In genomic region chr12:22056607-22057006, GRCh38 we compare ENCODE assay signal across 21 cellular contexts. TPM values are rescaled to one million over a fixed set of nuclear protein-coding genes. Genes with fewer than 3 reads are reported as not detected.
DNase-seq lines count a peak whose midpoint lies in the region; ATAC-seq, FAIRE-seq and TF ChIP-seq lines count a peak whose summit lies in the region.
"Had no signal": no experiment of that assay in that cellular context is flagged by ENCODE, and none has a peak within 500 bp of the region (broad histone marks: within the 10 kb centered on the region; RNA-seq: fewer than 3 reads in every experiment).

No MANE protein-coding gene starts in this region.

- CTCF ChIA-PET in A549 (lab: Yijun Ruan, JAX): interaction anchor here (1.0 to 2.4 kb wide), 2 partner anchors 26 to 403 kb away, joined by 5 to 7 read pairs; no protein-coding TSS in a partner anchor
- CTCF ChIA-PET in K562 (lab: Yijun Ruan, JAX; ENCODE audit: low intra/inter-chr PET ratio): no interaction called here
- CTCF ChIA-PET in HepG2 (lab: Yijun Ruan, JAX; ENCODE audit: low intra/inter-chr PET ratio, low total read pairs): no interaction called here

- H3K27me3 ChIP-seq in K562 (ENCODE audit: control insufficient read depth in 2 of 2, insufficient read depth in 2 of 2, low read length in 2 of 2) (no peaks in the 10 kb centered on the region), HepG2 (ENCODE audit: control insufficient read depth in 1 of 2, insufficient read depth in 2 of 2, low read length in 2 of 2) (no peaks in the 10 kb centered on the region), MM.1S (replicated peaks; ENCODE audit: insufficient read depth, low read length) (no peaks in the 10 kb centered on the region)

- H3K4me3 ChIP-seq in A549: no peak overlapping the region
- H3K4me3 ChIP-seq in K562: no peak overlapping the region
- H3K4me3 ChIP-seq in HepG2 (replicated peaks in 1 of 3; ENCODE audit: insufficient read depth in 1 of 3, low read depth in 2 of 3, low read length in 3 of 3): no peak overlapping the region
- H3K4me3 ChIP-seq in MM.1S (ENCODE audit: low read length): no peak overlapping the region
- H3K4me3 ChIP-seq: GM12878, GM23248 had no signal

- POLR2A ChIA-PET in A549 (lab: Yijun Ruan, JAX): no interaction called here
- POLR2A ChIA-PET in K562 (lab: Yijun Ruan, JAX): interaction anchor here (0.8 kb wide), 1 partner anchor 8 kb away, joined by 3 read pairs; no protein-coding TSS in a partner anchor
- POLR2A ChIA-PET in HepG2 (lab: Yijun Ruan, JAX): interaction anchor here (1.0 kb wide), 1 partner anchor 11 kb away, joined by 4 read pairs; the partner anchor contains the start of gene CMAS

- H3K9me3 ChIP-seq in A549: no peaks in the 10 kb centered on the region
- H3K9me3 ChIP-seq in K562 (replicated peaks; ENCODE audit: control insufficient read depth, insufficient read depth, low read depth, low read length): no peaks in the 10 kb centered on the region; the same call in 1 of the 2 replicates
- H3K9me3 ChIP-seq in HepG2 (ENCODE audit: low read length): no peaks in the 10 kb centered on the region
- H3K9me3 ChIP-seq in MM.1S (replicated peaks; ENCODE audit: insufficient read depth, low read length): no peaks in the 10 kb centered on the region
- H3K9me3 ChIP-seq: Caco-2 had no signal

- ATAC-seq in A549 (no peak), K562 (no peak), HepG2 (no peak)
- ATAC-seq: GM12878 had no signal

- H3K9me2 ChIP-seq in MM.1S (replicated peaks; ENCODE audit: insufficient read depth, low read length): no peaks in the 10 kb centered on the region

- DNase-seq in A549 (ENCODE audit: low read depth in 1 of 2, low spot score in 1 of 2) (no peak), K562 (ENCODE audit: extremely low read depth in 1 of 4, low spot score in 3 of 4) (no peak), HepG2 (ENCODE audit: low spot score) (no peak), MM.1S (no peak), AG08395 (ENCODE audit: low spot score) (no peak), DMS53 (lab: John Stamatoyannopoulos, UW) (no peak)
- DNase-seq: ACHN; C1 segment of cervical spinal cord; Caco-2; CD4-positive, alpha-beta memory T cell; DMS153; DMS79; EL; GDM1; GM23248; H7; HCEC 1CT had no signal

- H4K20me1 ChIP-seq in K562 (replicated peaks; ENCODE audit: control insufficient read depth, insufficient read depth, low read length): no peaks in the 10 kb centered on the region
- H4K20me1 ChIP-seq in HepG2 (ENCODE audit: insufficient read depth, low read length): no peaks in the 10 kb centered on the region
- H4K20me1 ChIP-seq in MM.1S (ENCODE audit: insufficient read depth, low read length): no peaks in the 10 kb centered on the region

- H3F3A ChIP-seq in MM.1S (ENCODE audit: insufficient read depth, low read length): no peaks in the 10 kb centered on the region

- H3K4me2 ChIP-seq in A549 (no peak overlapping the region), K562 (ENCODE audit: insufficient read depth, low read length) (no peak overlapping the region), HepG2 (ENCODE audit: low read depth, low read length) (no peak overlapping the region), MM.1S (ENCODE audit: low read depth, low read length) (no peak overlapping the region)

- H3K9ac ChIP-seq in K562 (ENCODE audit: insufficient read depth in 1 of 2, low read depth in 2 of 2, low read length in 2 of 2) (no peak overlapping the region), HepG2 (ENCODE audit: insufficient read depth, low read depth, low read length) (no peak overlapping the region), MM.1S (ENCODE audit: low read length) (no peak overlapping the region)
- H3K9ac ChIP-seq: GM23248 had no signal

- H3K79me2 ChIP-seq in K562 (ENCODE audit: control insufficient read depth, insufficient read depth, low read length) (peaks cover 44% of the 10 kb centered on the region), HepG2 (ENCODE audit: insufficient read depth, low read length) (no peaks in the 10 kb centered on the region), MM.1S (ENCODE audit: low read length) (no peaks in the 10 kb centered on the region)

- H3K4me1 ChIP-seq in A549: no peaks in the 10 kb centered on the region
- H3K4me1 ChIP-seq in K562 (replicated peaks in 1 of 2; ENCODE audit: control insufficient read depth in 2 of 2, insufficient read depth in 2 of 2, low read length in 2 of 2): peaks cover 0 to 4% of the 10 kb centered on the region in 2 experiments; a peak in 3 of 5 replicates
- no peaks in the 10 kb centered on the region; the same call in 1 of the 2 replicates for H3K4me1 ChIP-seq in HepG2 (ENCODE audit: insufficient read depth, low read length)
- H3K4me1 ChIP-seq in MM.1S (ENCODE audit: low read length): peaks cover 13% of the 10 kb centered on the region; the same call in 1 of the 2 replicates

- H3K36me3 ChIP-seq in K562 (ENCODE audit: control insufficient read depth, insufficient read depth, low read length) (peaks cover 81% of the 10 kb centered on the region), HepG2 (replicated peaks in 1 of 2; ENCODE audit: control insufficient read depth in 1 of 2, insufficient read depth in 2 of 2, low read length in 2 of 2) (peaks cover 0 to 19% of the 10 kb centered on the region in 2 experiments; a peak in 3 of 5 replicates), MM.1S (replicated peaks; ENCODE audit: insufficient read depth, low read length) (no peaks in the 10 kb centered on the region; the same call in none of the 2 replicates)

- no peak for FAIRE-seq in A549 (lab: Jason Lieb, UNC)
- FAIRE-seq in K562 (lab: Jason Lieb, UNC): no peak
- FAIRE-seq in HepG2 (lab: Jason Lieb, UNC): no peak
- FAIRE-seq: GM12878, GM19239, H1 had no signal

- TF ChIP-seq CTCF in A549 (IDR thresholded peaks at IDR 0.05) (no peak), K562 (IDR thresholded peaks at IDR 0.05 in 2 of 3, conservative IDR thresholded peaks at IDR 0.05 in 1 of 3; ENCODE audit: insufficient read depth in 2 of 3, low read depth in 1 of 3, low read length in 3 of 3) (no peak), HepG2 (CRISPR knock-in tag; IDR thresholded peaks at IDR 0.05) (no peak), MM.1S (IDR thresholded peaks at IDR 0.05; ENCODE audit: low read length) (no peak)

- TF ChIP-seq EP300 in A549 (IDR thresholded peaks at IDR 0.05) (no peak), K562 (IDR thresholded peaks at IDR 0.05; ENCODE audit: low read length) (no peak), HepG2 (IDR thresholded peaks at IDR 0.05; ENCODE audit: low read depth in 2 of 2, low read length in 2 of 2) (no peak), HepG2 (CRISPR knock-in tag; IDR thresholded peaks at IDR 0.05; ENCODE audit: borderline replicate concordance) (no peak)

- H2AFZ ChIP-seq in K562 (ENCODE audit: low read depth, low read length) (no peak overlapping the region), HepG2 (ENCODE audit: low read length) (no peak overlapping the region), MM.1S (ENCODE audit: low read length) (no peak overlapping the region)
- H2AFZ ChIP-seq: GM23248 had no signal

- intact Hi-C loops in K562 (cut with micrococcal nuclease): no loop called here
- intact Hi-C loops in HepG2 (cut with micrococcal nuclease; ENCODE audit: unreplicated experiment): no loop called here

- WGBS in A549 (ENCODE audit: missing lambda C conversion rate): 82% methylated on average over 2 of the region's 2 CpGs
- 68% methylated on average over 2 of the region's 2 CpGs for WGBS in K562 (ENCODE audit: insufficient coverage, low coverage, missing lambda C conversion rate)
- 97% methylated on average over 2 of the region's 2 CpGs for WGBS in HepG2 (ENCODE audit: low lambda C conversion rate)

- TF ChIP-seq RAD21 in A549 (conservative IDR thresholded peaks at IDR 0.05 in 1 of 2, IDR thresholded peaks at IDR 0.05 in 1 of 2): no peak
- TF ChIP-seq RAD21 in K562 (CRISPR knock-in tag; conservative IDR thresholded peaks at IDR 0.05 in 1 of 2, IDR thresholded peaks at IDR 0.05 in 1 of 2): no peak
- no peak for TF ChIP-seq RAD21 in HepG2 (CRISPR knock-in tag; IDR thresholded peaks at IDR 0.05)

- no peaks in the 10 kb centered on the region for H3K9me1 ChIP-seq in K562 (ENCODE audit: control insufficient read depth, insufficient read depth, low read length)

- in situ Hi-C loops in K562 (cut with MboI): no loop called here
- in situ Hi-C loops in HepG2 (cut with HindIII; ENCODE audit: extremely low pct_ligation_motif_present, low pct_unique_long_range_greater_than_20kb): no loop called here

- H3K27ac ChIP-seq in A549: no peak overlapping the region
- no peak overlapping the region for H3K27ac ChIP-seq in K562 (ENCODE audit: extremely low read depth, low read depth, low read length)
- H3K27ac ChIP-seq in HepG2 (ENCODE audit: extremely low read length, insufficient read depth, low read length): no peak overlapping the region
- no peak overlapping the region for H3K27ac ChIP-seq in MM.1S (ENCODE audit: low read length)
- H3K27ac ChIP-seq: 22Rv1, GM23248 had no signal

- TF ChIP-seq POLR2A in A549 (IDR thresholded peaks at IDR 0.05; ENCODE audit: low read length): no peak
- TF ChIP-seq POLR2A in K562 (conservative IDR thresholded peaks at IDR 0.05): no peak
- TF ChIP-seq POLR2A in HepG2 (IDR thresholded peaks at IDR 0.05; ENCODE audit: insufficient read depth in 1 of 2, low read depth in 2 of 2, low read length in 2 of 2): no peak

- no TSS peak for BruUV-seq in K562 (replicated peaks; lab: Mats Ljungman, UMichigan)
- no TSS peak for BruUV-seq in HepG2 (replicated peaks; lab: Mats Ljungman, UMichigan)

RNA-seq across cellular contexts. Expression of gene CMAS, which starts 10.6 kb away (rescaled TPM):
- polyA plus RNA-seq in A549 (2011; rRNA removed) (63.4 and 68.2 TPM in 2 replicates), A549 (2017; fragmentation: RNase III; extraction: RNeasy Plus Mini Kit Qiagen cat#74134 plus additional on column Dnase treatment) (45.3 to 47.1 TPM (median 46.7 TPM) in 3 replicates), K562 (2011; rRNA removed) (56.3 and 84.6 TPM in 2 replicates), K562 (2014; fragmentation: Illumina TruSeq; extraction: Trizol) (58.4 and 64.8 TPM in 2 replicates), K562 (2014; fragmentation: Nextera tagmentation; extraction: Ambion mirVana) (10 to 100 TPM; 29.7 to 32.0 TPM), K562 (2014; rRNA removed) (92.2 and 108 TPM in 2 replicates), HepG2 (2011; rRNA removed) (10.2 and 14.0 TPM in 2 replicates)
- polyA plus RNA-seq in A549 (2012; cell fraction: cytosol; rRNA removed): 20.8 and 21.5 TPM in 2 replicates
- 6.4 and 8.9 TPM in 2 replicates for polyA plus RNA-seq in A549 (2012; cell fraction: nucleus; rRNA removed)
- polyA minus RNA-seq in A549 (2011; rRNA and poly(A)+ RNA removed): 4.9 and 5.0 TPM in 2 replicates
- total RNA-seq in K562 (2011; cell fraction: chromatin; rRNA removed; ENCODE audit: low replicate concordance): 13.8 and 49.6 TPM in 2 replicates
- 9.2 and 10.9 TPM in 2 replicates for total RNA-seq in K562 (2011; cell fraction: nucleolus; rRNA removed)
- 19.1 and 21.8 TPM in 2 replicates for total RNA-seq in K562 (2011; cell fraction: nucleoplasm; rRNA removed)
- total RNA-seq in K562 (2014; rRNA removed) (65.3 and 66.4 TPM in 2 replicates), K562 (2014; rRNA removed; fragmentation: Illumina TruSeq; extraction: Trizol) (74.5 and 82.5 TPM in 2 replicates), K562 (2015; rRNA removed; fragmentation: Illumina TruSeq; extraction: Trizol) (48.3 and 49.4 TPM in 2 replicates), K562 (2021) (73.3 and 74.1 TPM in 2 replicates), HepG2 (2016; rRNA removed; fragmentation: Illumina TruSeq; extraction: Trizol) (21.3 and 36.9 TPM in 2 replicates)
- 13.5 and 17.5 TPM in 2 replicates for polyA plus RNA-seq in K562 (2011; cell fraction: cytosol; rRNA removed)
- 11.9 and 16.0 TPM in 2 replicates for polyA plus RNA-seq in K562 (2011; cell fraction: nucleus; rRNA removed)
- 51.0 and 59.8 TPM in 2 replicates for polyA plus RNA-seq in K562 (2012)
- 39.0 and 55.8 TPM in 2 replicates for polyA minus RNA-seq in K562 (2011; rRNA and poly(A)+ RNA removed)
- polyA minus RNA-seq in K562 (2011; cell fraction: cytosol; rRNA and poly(A)+ RNA removed): 17.4 and 24.0 TPM in 2 replicates
- 12.3 and 20.1 TPM in 2 replicates for polyA minus RNA-seq in K562 (2011; cell fraction: nucleus; rRNA and poly(A)+ RNA removed)
- 4.4 and 5.2 TPM in 2 replicates for total RNA-seq in HepG2 (2016; cell fraction: cytosol; rRNA removed; fragmentation: Illumina TruSeq; extraction: Trizol; ENCODE audit: low read depth)
- 23.1 and 33.9 TPM in 2 replicates for total RNA-seq in HepG2 (2016; cell fraction: insoluble cytoplasmic fraction; rRNA removed; fragmentation: Illumina TruSeq; extraction: Trizol)
- 14.8 and 16.3 TPM in 2 replicates for total RNA-seq in HepG2 (2016; cell fraction: membrane; rRNA removed; fragmentation: Illumina TruSeq; extraction: Trizol)
- 14.6 and 15.2 TPM in 2 replicates for total RNA-seq in HepG2 (2016; cell fraction: nucleus; rRNA removed; fragmentation: Illumina TruSeq; extraction: Trizol)
- 5.4 and 7.3 TPM in 2 replicates for polyA plus RNA-seq in HepG2 (2011; cell fraction: cytosol; rRNA removed)
- polyA plus RNA-seq in HepG2 (2011; cell fraction: nucleus; rRNA removed): 3.2 and 3.8 TPM in 2 replicates
- 21.3 and 28.2 TPM in 2 replicates for polyA plus RNA-seq in HepG2 (2012)
- 6.6 and 9.0 TPM in 2 replicates for polyA plus RNA-seq in HepG2 (2016; cell fraction: cytosol; fragmentation: Illumina TruSeq; extraction: Trizol; ENCODE audit: low read depth)
- polyA plus RNA-seq in HepG2 (2016; cell fraction: insoluble cytoplasmic fraction; fragmentation: Illumina TruSeq; extraction: Trizol; ENCODE audit: low read depth): 48.7 and 54.8 TPM in 2 replicates
- 16.4 and 17.9 TPM in 2 replicates for polyA plus RNA-seq in HepG2 (2016; cell fraction: membrane; fragmentation: Illumina TruSeq; extraction: Trizol; ENCODE audit: low read depth)
- polyA plus RNA-seq in HepG2 (2016; cell fraction: nucleus; fragmentation: Illumina TruSeq; extraction: Trizol; ENCODE audit: insufficient read depth, low read depth): 29.4 and 31.0 TPM in 2 replicates
- 1.9 and 2.7 TPM in 2 replicates for polyA minus RNA-seq in HepG2 (2011; rRNA and poly(A)+ RNA removed; ENCODE audit: low replicate concordance)
- polyA minus RNA-seq in HepG2 (2011; cell fraction: cytosol; rRNA and poly(A)+ RNA removed): 6.2 and 6.4 TPM in 2 replicates
- 6.8 and 7.2 TPM in 2 replicates for polyA minus RNA-seq in HepG2 (2011; cell fraction: nucleus; rRNA and poly(A)+ RNA removed)
